ENCODE assay signal across 11 cellular contexts in genomic region chr19:42275103-42275502, GRCh38. TPM values are rescaled to one million over a fixed set of nuclear protein-coding genes. Genes with fewer than 3 reads are reported as not detected.
DNase-seq lines count a peak whose midpoint lies in the region; ATAC-seq and TF ChIP-seq lines count a peak whose summit lies in the region.
"Had no signal": no experiment of that assay in that cellular context is flagged by ENCODE, and none has a peak within 500 bp of the region (broad histone marks: within the 10 kb centered on the region; RNA-seq: fewer than 3 reads in every experiment).

No MANE protein-coding gene starts in this region.

- H3K9me3 ChIP-seq in thyroid gland, result no peaks in the 10 kb centered on the region

- no peak for ATAC-seq in natural killer cell treated with Interleukin-12 subunit alpha and Interleukin-12 subunit beta and Interleukin-15 and Interleukin-18, amount 100 ng/mL, for 72 hours
- ATAC-seq: foreskin keratinocyte, left ventricle myocardium superior, right cardiac atrium had no signal

- H3K27me3 Mint-ChIP-seq in HFFc6 (ENCODE audit: insufficient read depth), result peaks cover 12% of the 10 kb centered on the region
- H3K27me3 Mint-ChIP-seq in activated T-helper 2 cell treated with anti-CD3 and anti-CD28 coated beads, Interferon-gamma antibody, Interleukin-2, Interleukin-4, amounts not matched to agents 10 μg/mL and 5 μg/mL and 100 μg/mL, durations not matched to agents 14 hours and 24 hours and 36 hours (ENCODE audit: low read depth), result no peaks in the 10 kb centered on the region
- H3K27me3 Mint-ChIP-seq in natural killer cell treated with Interleukin-12 subunit alpha and Interleukin-12 subunit beta and Interleukin-15 and Interleukin-18, amount 100 ng/mL, for 72 hours, result no peaks in the 10 kb centered on the region

- TF ChIP-seq CTCF in HFFc6 (IDR thresholded peaks at IDR 0.05) (no peak), thyroid gland (IDR thresholded peaks at IDR 0.05) (no peak)

- peak overlapping the region; percentile 69 for H3K4me3 Mint-ChIP-seq in HFFc6
- H3K4me3 Mint-ChIP-seq in activated T-helper 2 cell treated with anti-CD3 and anti-CD28 coated beads, Interferon-gamma antibody, Interleukin-2, Interleukin-4, amounts not matched to agents 10 μg/mL and 5 μg/mL and 100 μg/mL, durations not matched to agents 14 hours and 24 hours and 36 hours (ENCODE audit: low read depth), result no peak overlapping the region
- H3K4me3 Mint-ChIP-seq in natural killer cell treated with Interleukin-12 subunit alpha and Interleukin-12 subunit beta and Interleukin-15 and Interleukin-18, amount 100 ng/mL, for 72 hours, result peak overlapping the region; percentile 28

- H3K9me3 Mint-ChIP-seq in HFFc6, result no peaks in the 10 kb centered on the region
- no peaks in the 10 kb centered on the region for H3K9me3 Mint-ChIP-seq in activated T-helper 2 cell treated with anti-CD3 and anti-CD28 coated beads, Interferon-gamma antibody, Interleukin-2, Interleukin-4, amounts not matched to agents 10 μg/mL and 5 μg/mL and 100 μg/mL, durations not matched to agents 14 hours and 24 hours and 36 hours
- H3K9me3 Mint-ChIP-seq in natural killer cell treated with Interleukin-12 subunit alpha and Interleukin-12 subunit beta and Interleukin-15 and Interleukin-18, amount 100 ng/mL, for 72 hours, result no peaks in the 10 kb centered on the region

- DNase-seq in HFFc6 (no peak), thyroid gland (no peak), H7 (no peak)
- no peak for DNase-seq in activated T-helper 2 cell treated with anti-CD3 and anti-CD28 coated beads, Interferon-gamma antibody, Interleukin-2, Interleukin-4, amounts not matched to agents 10 μg/mL and 5 μg/mL and 100 μg/mL, durations not matched to agents 14 hours and 24 hours and 36 hours (ENCODE audit: low spot score)
- DNase-seq in natural killer cell treated with Interleukin-12 subunit alpha and Interleukin-12 subunit beta and Interleukin-15 and Interleukin-18, amount 100 ng/mL, for 72 hours (ENCODE audit: low spot score), result no peak
- DNase-seq in activated CD8-positive, alpha-beta memory T cell treated with anti-CD3 and anti-CD28 coated beads, Interleukin-2, amount 50 U/mL, for 4 hours, result no peak
- DNase-seq: foreskin keratinocyte, left ventricle myocardium superior, NCI-H1436, NCI-H748 treated with DMSO at 0.1 percent for 48 hours had no signal

- H3K36me3 ChIP-seq in thyroid gland (peaks cover 28 to 29% of the 10 kb centered on the region in 2 donors), H7 (replicated peaks; ENCODE audit: control insufficient read depth, insufficient read depth, low read length) (no peaks in the 10 kb centered on the region; the same call in none of the 2 replicates)

- peaks cover 29 to 45% of the 10 kb centered on the region in 2 donors for H3K4me1 ChIP-seq in thyroid gland

- H3K4me1 Mint-ChIP-seq in HFFc6 (ENCODE audit: low read depth), result peaks cover 67% of the 10 kb centered on the region
- peaks cover 41% of the 10 kb centered on the region for H3K4me1 Mint-ChIP-seq in activated T-helper 2 cell treated with anti-CD3 and anti-CD28 coated beads, Interferon-gamma antibody, Interleukin-2, Interleukin-4, amounts not matched to agents 10 μg/mL and 5 μg/mL and 100 μg/mL, durations not matched to agents 14 hours and 24 hours and 36 hours (ENCODE audit: low read depth)
- H3K4me1 Mint-ChIP-seq in natural killer cell treated with Interleukin-12 subunit alpha and Interleukin-12 subunit beta and Interleukin-15 and Interleukin-18, amount 100 ng/mL, for 72 hours (ENCODE audit: low read depth in 2 of 2), result peaks cover 38 to 56% of the 10 kb centered on the region in 2 donors

- H3K27me3 ChIP-seq in thyroid gland (no peaks in the 10 kb centered on the region), H7 (ENCODE audit: control insufficient read depth, insufficient read depth, low read length) (no peaks in the 10 kb centered on the region)
- H3K27me3 ChIP-seq: foreskin keratinocyte had no signal

- H3K27ac Mint-ChIP-seq in HFFc6, result peak overlapping the region; percentile 65
- H3K27ac Mint-ChIP-seq in activated T-helper 2 cell treated with anti-CD3 and anti-CD28 coated beads, Interferon-gamma antibody, Interleukin-2, Interleukin-4, amounts not matched to agents 10 μg/mL and 5 μg/mL and 100 μg/mL, durations not matched to agents 14 hours and 24 hours and 36 hours, result peak overlapping the region; percentile 67
- H3K27ac Mint-ChIP-seq in natural killer cell treated with Interleukin-12 subunit alpha and Interleukin-12 subunit beta and Interleukin-15 and Interleukin-18, amount 100 ng/mL, for 72 hours, result peak overlapping the region; percentile 18 to 83

- H3K27ac ChIP-seq in thyroid gland, result no peak overlapping the region
- H3K27ac ChIP-seq: foreskin keratinocyte had no signal

- WGBS in thyroid gland, 2 donors, result 77 to 79% methylated on average over 7 of the region's 7 CpGs

- intact Hi-C loops in activated T-helper 2 cell treated with anti-CD3 and anti-CD28 coated beads, Interferon-gamma antibody, Interleukin-2, Interleukin-4, amounts not matched to agents 10 μg/mL and 5 μg/mL and 100 μg/mL, durations not matched to agents 14 hours and 24 hours and 36 hours (cut with micrococcal nuclease), result no loop called here
- intact Hi-C loops in thyroid gland (cut with DNase I), result no loop called here

- TF ChIP-seq POLR2A in thyroid gland (IDR thresholded peaks at IDR 0.05), result no peak

- peaks cover 25% of the 10 kb centered on the region for H3K36me3 Mint-ChIP-seq in HFFc6 (ENCODE audit: low read depth)
- peaks cover 51% of the 10 kb centered on the region for H3K36me3 Mint-ChIP-seq in activated T-helper 2 cell treated with anti-CD3 and anti-CD28 coated beads, Interferon-gamma antibody, Interleukin-2, Interleukin-4, amounts not matched to agents 10 μg/mL and 5 μg/mL and 100 μg/mL, durations not matched to agents 14 hours and 24 hours and 36 hours (ENCODE audit: low read depth)
- H3K36me3 Mint-ChIP-seq in natural killer cell treated with Interleukin-12 subunit alpha and Interleukin-12 subunit beta and Interleukin-15 and Interleukin-18, amount 100 ng/mL, for 72 hours, result peaks cover 5% of the 10 kb centered on the region

- no peak overlapping the region for H3K4me3 ChIP-seq in thyroid gland (replicated peaks in 1 of 3)
- no peak overlapping the region for H3K4me3 ChIP-seq in H7 (ENCODE audit: insufficient read depth, low read depth, low read length)

RNA-seq across cellular contexts. Expression of gene CIC, which starts 6.1 kb away (rescaled TPM):
- total RNA-seq in HFFc6 (2021; fragmentation: NEBNext Ultra II Directional; extraction: Animal tissue kit (Norgen Biotek cat#: 25700)), result 10 to 100 TPM; 67.6 to 75.4 (median 73.7) TPM
- 68.3 and 69.3 TPM in 2 replicates for total RNA-seq in activated T-helper 2 cell treated with anti-CD3 and anti-CD28 coated beads, Interferon-gamma antibody, Interleukin-2, Interleukin-4, amounts not matched to agents 10 μg/mL and 5 μg/mL and 100 μg/mL, durations not matched to agents 14 hours and 24 hours and 36 hours
- total RNA-seq in natural killer cell treated with Interleukin-12 subunit alpha and Interleukin-12 subunit beta and Interleukin-15 and Interleukin-18, amount 100 ng/mL, for 72 hours, result 100 to 1,000 TPM; 110 to 115 TPM
- 10 to 100 TPM; 50.6 to 98.3 (median 56.9) TPM for total RNA-seq in thyroid gland
- total RNA-seq in H7 (2014; rRNA removed; shearing (Covaris generic)), result 16.1 and 20.1 TPM in 2 replicates

RNA-seq across cellular contexts. Expression of gene ERF, which starts 20.2 kb away (rescaled TPM):
- total RNA-seq in HFFc6 (2021; fragmentation: NEBNext Ultra II Directional; extraction: Animal tissue kit (Norgen Biotek cat#: 25700)), result 10 to 100 TPM; 74.7 to 87.8 (median 78.8) TPM
- 58.4 and 59.1 TPM in 2 replicates for total RNA-seq in activated T-helper 2 cell treated with anti-CD3 and anti-CD28 coated beads, Interferon-gamma antibody, Interleukin-2, Interleukin-4, amounts not matched to agents 10 μg/mL and 5 μg/mL and 100 μg/mL, durations not matched to agents 14 hours and 24 hours and 36 hours
- 10 to 100 TPM; 29.5 to 47.8 TPM for total RNA-seq in natural killer cell treated with Interleukin-12 subunit alpha and Interleukin-12 subunit beta and Interleukin-15 and Interleukin-18, amount 100 ng/mL, for 72 hours
- total RNA-seq in thyroid gland, result 10 to 100 TPM; 27.5 to 50.2 (median 39.2) TPM
- total RNA-seq in H7 (2014; rRNA removed; shearing (Covaris generic)), result 73.0 and 106 TPM in 2 replicates

RNA-seq across cellular contexts. Expression of gene PRR19, which starts 26.8 kb away (rescaled TPM):
- 1 to 10 TPM in 1 of 6 experiments, under 1 TPM in 5; 0.67 to 2.0 (median 0.86) TPM for total RNA-seq in HFFc6 (2021; fragmentation: NEBNext Ultra II Directional; extraction: Animal tissue kit (Norgen Biotek cat#: 25700))
- total RNA-seq in activated T-helper 2 cell treated with anti-CD3 and anti-CD28 coated beads, Interferon-gamma antibody, Interleukin-2, Interleukin-4, amounts not matched to agents 10 μg/mL and 5 μg/mL and 100 μg/mL, durations not matched to agents 14 hours and 24 hours and 36 hours, result 0.74 and 0.91 TPM in 2 replicates
- total RNA-seq in natural killer cell treated with Interleukin-12 subunit alpha and Interleukin-12 subunit beta and Interleukin-15 and Interleukin-18, amount 100 ng/mL, for 72 hours, result 1 to 10 TPM in 1 of 2 donors, under 1 TPM in 1; 0.64 to 1.0 TPM
- under 1 TPM in 2 of 4 donors, not detected in 2; 0.27 to 0.45 TPM for total RNA-seq in thyroid gland
- total RNA-seq in H7 (2014; rRNA removed; shearing (Covaris generic)), result 3.3 and 5.2 TPM in 2 replicates
- total RNA-seq: left ventricle myocardium superior had no signal

RNA-seq across cellular contexts. Expression of gene PAFAH1B3, which starts 27.3 kb away (rescaled TPM):
- total RNA-seq in HFFc6 (2021; fragmentation: NEBNext Ultra II Directional; extraction: Animal tissue kit (Norgen Biotek cat#: 25700)), result 10 to 100 TPM; 32.3 to 43.5 (median 40.7) TPM
- 49.3 and 50.9 TPM in 2 replicates for total RNA-seq in activated T-helper 2 cell treated with anti-CD3 and anti-CD28 coated beads, Interferon-gamma antibody, Interleukin-2, Interleukin-4, amounts not matched to agents 10 μg/mL and 5 μg/mL and 100 μg/mL, durations not matched to agents 14 hours and 24 hours and 36 hours
- 10 to 100 TPM; 16.9 to 40.2 TPM for total RNA-seq in natural killer cell treated with Interleukin-12 subunit alpha and Interleukin-12 subunit beta and Interleukin-15 and Interleukin-18, amount 100 ng/mL, for 72 hours
- total RNA-seq in thyroid gland, result 10 to 100 TPM in 3 of 4 donors, 1 to 10 TPM in 1; 6.0 to 23.7 (median 19.1) TPM
- 96.5 and 152 TPM in 2 replicates for total RNA-seq in H7 (2014; rRNA removed; shearing (Covaris generic))

RNA-seq across cellular contexts. Expression of gene GSK3A, which starts 32.7 kb away (rescaled TPM):
- total RNA-seq in HFFc6 (2021; fragmentation: NEBNext Ultra II Directional; extraction: Animal tissue kit (Norgen Biotek cat#: 25700)), result 10 to 100 TPM; 36.3 to 45.5 (median 43.1) TPM
- 48.0 and 52.4 TPM in 2 replicates for total RNA-seq in activated T-helper 2 cell treated with anti-CD3 and anti-CD28 coated beads, Interferon-gamma antibody, Interleukin-2, Interleukin-4, amounts not matched to agents 10 μg/mL and 5 μg/mL and 100 μg/mL, durations not matched to agents 14 hours and 24 hours and 36 hours
- 10 to 100 TPM; 51.1 to 52.8 TPM for total RNA-seq in natural killer cell treated with Interleukin-12 subunit alpha and Interleukin-12 subunit beta and Interleukin-15 and Interleukin-18, amount 100 ng/mL, for 72 hours
- 10 to 100 TPM; 19.1 to 32.6 (median 24.6) TPM for total RNA-seq in thyroid gland
- total RNA-seq in H7 (2014; rRNA removed; shearing (Covaris generic)), result 29.1 and 40.4 TPM in 2 replicates
